In the genomic region with DNA sequence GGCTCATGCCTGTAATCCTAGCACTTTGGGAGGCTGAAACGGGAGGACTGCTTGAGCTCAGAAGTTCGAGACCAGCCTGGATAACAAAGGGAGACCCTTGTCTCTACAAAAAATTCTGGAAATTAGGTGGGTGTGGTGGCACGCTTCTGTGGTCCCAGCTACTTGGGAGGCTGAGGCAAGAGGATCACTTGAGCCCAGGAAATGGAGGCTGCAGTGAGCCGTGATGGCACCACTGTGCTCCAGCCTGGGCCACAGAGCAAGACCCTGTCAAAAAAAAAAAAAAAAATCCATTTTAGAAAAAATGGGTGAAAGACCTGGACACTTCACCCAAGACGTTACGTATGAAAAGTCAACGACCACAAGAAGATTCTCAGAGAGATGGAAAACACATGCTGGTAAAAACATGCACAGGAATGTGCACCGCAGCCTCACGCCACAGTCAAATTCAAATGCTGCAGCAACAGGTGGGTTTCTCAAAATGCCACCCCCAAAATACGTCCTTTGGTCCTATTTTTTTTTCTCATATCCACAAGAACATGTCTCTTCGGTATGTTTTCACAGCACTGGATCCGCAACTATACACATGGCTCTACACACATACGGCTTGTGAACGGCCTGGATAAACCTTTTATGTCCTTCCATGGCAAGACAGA, we compare ENCODE assay signal across 1 cellular context.
TF ChIP-seq lines count a peak whose summit lies in the region.

No MANE protein-coding gene starts in this region.

TF ChIP-seq in HepG2, 621 proteins besides CTCF, POLR2A, EP300 and RAD21:
- TF ChIP-seq, protein P1, sequence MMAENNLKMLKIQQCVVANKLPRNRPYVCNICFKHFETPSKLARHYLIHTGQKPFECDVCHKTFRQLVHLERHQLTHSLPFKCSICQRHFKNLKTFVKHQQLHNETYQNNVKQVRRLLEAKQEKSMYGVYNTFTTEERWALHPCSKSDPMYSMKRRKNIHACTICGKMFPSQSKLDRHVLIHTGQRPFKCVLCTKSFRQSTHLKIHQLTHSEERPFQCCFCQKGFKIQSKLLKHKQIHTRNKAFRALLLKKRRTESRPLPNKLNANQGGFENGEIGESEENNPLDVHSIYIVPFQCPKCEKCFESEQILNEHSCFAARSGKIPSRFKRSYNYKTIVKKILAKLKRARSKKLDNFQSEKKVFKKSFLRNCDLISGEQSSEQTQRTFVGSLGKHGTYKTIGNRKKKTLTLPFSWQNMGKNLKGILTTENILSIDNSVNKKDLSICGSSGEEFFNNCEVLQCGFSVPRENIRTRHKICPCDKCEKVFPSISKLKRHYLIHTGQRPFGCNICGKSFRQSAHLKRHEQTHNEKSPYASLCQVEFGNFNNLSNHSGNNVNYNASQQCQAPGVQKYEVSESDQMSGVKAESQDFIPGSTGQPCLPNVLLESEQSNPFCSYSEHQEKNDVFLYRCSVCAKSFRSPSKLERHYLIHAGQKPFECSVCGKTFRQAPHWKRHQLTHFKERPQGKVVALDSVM (CRISPR knock-in tag; IDR thresholded peaks at IDR 0.05): peak; percentile 68; the same call in 1 of the 2 replicates
- TF ChIP-seq, protein P2, sequence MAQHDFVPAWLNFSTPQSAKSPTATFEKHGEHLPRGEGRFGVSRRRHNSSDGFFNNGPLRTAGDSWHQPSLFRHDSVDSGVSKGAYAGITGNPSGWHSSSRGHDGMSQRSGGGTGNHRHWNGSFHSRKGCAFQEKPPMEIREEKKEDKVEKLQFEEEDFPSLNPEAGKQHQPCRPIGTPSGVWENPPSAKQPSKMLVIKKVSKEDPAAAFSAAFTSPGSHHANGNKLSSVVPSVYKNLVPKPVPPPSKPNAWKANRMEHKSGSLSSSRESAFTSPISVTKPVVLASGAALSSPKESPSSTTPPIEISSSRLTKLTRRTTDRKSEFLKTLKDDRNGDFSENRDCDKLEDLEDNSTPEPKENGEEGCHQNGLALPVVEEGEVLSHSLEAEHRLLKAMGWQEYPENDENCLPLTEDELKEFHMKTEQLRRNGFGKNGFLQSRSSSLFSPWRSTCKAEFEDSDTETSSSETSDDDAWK (CRISPR knock-in tag; IDR thresholded peaks at IDR 0.05): no peak
- 0 out of 2 replicates have a peak, but pooled peaks have one; percentile 37 for TF ChIP-seq POLR2G (IDR thresholded peaks at IDR 0.05; ENCODE audit: low read depth, low read length)
